Comparison of ENCODE assay signal across 10 cellular contexts in genomic region chr7:141074997-141075396, GRCh38. TPM values are rescaled to one million over a fixed set of nuclear protein-coding genes. Genes with fewer than 3 reads are reported as not detected.
DNase-seq lines count a peak whose midpoint lies in the region; ATAC-seq and TF ChIP-seq lines count a peak whose summit lies in the region.
"Had no signal": no experiment of that assay in that cellular context is flagged by ENCODE, and none has a peak within 500 bp of the region (broad histone marks: within the 10 kb centered on the region; RNA-seq: fewer than 3 reads in every experiment).

No MANE protein-coding gene starts in this region.

- peaks cover 39% of the 10 kb centered on the region for H3K27me3 Mint-ChIP-seq in activated T-cell treated with anti-CD3 and anti-CD28 coated beads, Interleukin-2, amount 50 U/mL, for 24 hours
- H3K27me3 Mint-ChIP-seq in activated B cell treated with CpG ODN at 0.5 μM for 24 hours (peaks cover 32% of the 10 kb centered on the region), immature natural killer cell (ENCODE audit: low read depth in 3 of 3) (peaks cover 5 to 23% (median 17%) of the 10 kb centered on the region in 3 donors)
- peaks cover 38% of the 10 kb centered on the region for H3K27me3 Mint-ChIP-seq in stimulated activated memory B cell treated with anti-CD40 and anti-IgM and Interleukin-4, amounts not matched to agents 10 μg/mL and 1 μg/mL and 100 μg/mL, for 72 hours

- peak overlapping the region; percentile 73 for H3K4me3 Mint-ChIP-seq in activated T-cell treated with anti-CD3 and anti-CD28 coated beads, Interleukin-2, amount 50 U/mL, for 24 hours
- peak overlapping the region; percentile 68 for H3K4me3 Mint-ChIP-seq in activated B cell treated with CpG ODN at 0.5 μM for 24 hours
- H3K4me3 Mint-ChIP-seq in immature natural killer cell, result peak overlapping the region; percentile 69 to 75 (median 70)
- H3K4me3 Mint-ChIP-seq in stimulated activated memory B cell treated with anti-CD40 and anti-IgM and Interleukin-4, amounts not matched to agents 10 μg/mL and 1 μg/mL and 100 μg/mL, for 72 hours, result peak overlapping the region; percentile 75

- no peak overlapping the region for H3K27ac Mint-ChIP-seq in activated T-cell treated with anti-CD3 and anti-CD28 coated beads, Interleukin-2, amount 50 U/mL, for 24 hours
- no peak overlapping the region for H3K27ac Mint-ChIP-seq in activated B cell treated with CpG ODN at 0.5 μM for 24 hours
- H3K27ac Mint-ChIP-seq in immature natural killer cell, result no peak overlapping the region
- H3K27ac Mint-ChIP-seq in stimulated activated memory B cell treated with anti-CD40 and anti-IgM and Interleukin-4, amounts not matched to agents 10 μg/mL and 1 μg/mL and 100 μg/mL, for 72 hours, result no peak overlapping the region

- POLR2A ChIA-PET in activated B cell treated with CpG ODN at 0.5 μM for 24 hours (lab: Charles Lee), result no interaction called here

- no peak for DNase-seq in activated T-cell treated with anti-CD3 and anti-CD28 coated beads, Interleukin-2, amount 50 U/mL, for 24 hours
- DNase-seq in activated T-cell treated with anti-CD3 and anti-CD28 coated beads, Interleukin-2, amount 50 U/mL, for 1 hour, result no peak
- DNase-seq in activated B cell treated with CpG ODN at 0.5 μM for 24 hours, result no peak
- no peak for DNase-seq in immature natural killer cell
- no peak for DNase-seq in left lobe of liver (ENCODE audit: low spot score)
- DNase-seq: colonic mucosa, NCI-H1436 treated with DMSO at 0.1 percent for 48 hours had no signal

- no peak for TF ChIP-seq CTCF in activated B cell treated with CpG ODN at 0.5 μM for 24 hours (IDR thresholded peaks at IDR 0.05)

- H3K4me1 Mint-ChIP-seq in activated T-cell treated with anti-CD3 and anti-CD28 coated beads, Interleukin-2, amount 50 U/mL, for 24 hours (ENCODE audit: low read depth), result peaks cover 23% of the 10 kb centered on the region
- H3K4me1 Mint-ChIP-seq in activated B cell treated with CpG ODN at 0.5 μM for 24 hours (peaks cover 26% of the 10 kb centered on the region), immature natural killer cell (peaks cover 27 to 32% of the 10 kb centered on the region in 2 donors)
- H3K4me1 Mint-ChIP-seq in stimulated activated memory B cell treated with anti-CD40 and anti-IgM and Interleukin-4, amounts not matched to agents 10 μg/mL and 1 μg/mL and 100 μg/mL, for 72 hours, result peaks cover 26% of the 10 kb centered on the region

- CTCF ChIA-PET in activated B cell treated with CpG ODN at 0.5 μM for 24 hours (lab: Charles Lee), result no interaction called here

- no peaks in the 10 kb centered on the region for H3K36me3 Mint-ChIP-seq in activated T-cell treated with anti-CD3 and anti-CD28 coated beads, Interleukin-2, amount 50 U/mL, for 24 hours (ENCODE audit: low read depth)
- no peaks in the 10 kb centered on the region for H3K36me3 Mint-ChIP-seq in activated B cell treated with CpG ODN at 0.5 μM for 24 hours (ENCODE audit: low read depth)
- no peaks in the 10 kb centered on the region for H3K36me3 Mint-ChIP-seq in immature natural killer cell
- no peaks in the 10 kb centered on the region for H3K36me3 Mint-ChIP-seq in stimulated activated memory B cell treated with anti-CD40 and anti-IgM and Interleukin-4, amounts not matched to agents 10 μg/mL and 1 μg/mL and 100 μg/mL, for 72 hours

- ATAC-seq in activated B cell treated with CpG ODN at 0.5 μM for 24 hours (ENCODE audit: low read depth), result no peak
- ATAC-seq in stimulated activated memory B cell treated with anti-CD40 and anti-IgM and Interleukin-4, amounts not matched to agents 10 μg/mL and 1 μg/mL and 100 μg/mL, for 72 hours, result no peak
- ATAC-seq in HG03095 (IDR thresholded peaks at IDR 0.05; ENCODE audit: unreplicated experiment), result no peak
- no peak for ATAC-seq in HG02840 (IDR thresholded peaks at IDR 0.05; ENCODE audit: low FRiP score, unreplicated experiment)
- ATAC-seq in left lobe of liver, result no peak

- no peaks in the 10 kb centered on the region for H3K9me3 Mint-ChIP-seq in activated T-cell treated with anti-CD3 and anti-CD28 coated beads, Interleukin-2, amount 50 U/mL, for 24 hours
- H3K9me3 Mint-ChIP-seq in activated B cell treated with CpG ODN at 0.5 μM for 24 hours (no peaks in the 10 kb centered on the region), immature natural killer cell (no peaks in the 10 kb centered on the region)
- H3K9me3 Mint-ChIP-seq in stimulated activated memory B cell treated with anti-CD40 and anti-IgM and Interleukin-4, amounts not matched to agents 10 μg/mL and 1 μg/mL and 100 μg/mL, for 72 hours, result no peaks in the 10 kb centered on the region

- intact Hi-C loops in activated B cell treated with CpG ODN at 0.5 μM for 24 hours (cut with micrococcal nuclease), result loop anchor here (10.0 kb wide), 2 partner anchors 120 to 580 kb away; no protein-coding TSS in a partner anchor

RNA-seq across cellular contexts. Expression of gene TMEM178B, which starts 1.1 kb away (rescaled TPM):
- total RNA-seq in activated B cell treated with CpG ODN at 0.5 μM for 24 hours (0.17 and 0.49 TPM in 2 replicates), left lobe of liver (not detected)
- polyA plus RNA-seq in immature natural killer cell, result not detected
